Comparison of ENCODE assay signal across 8 cellular contexts in the genomic region with DNA sequence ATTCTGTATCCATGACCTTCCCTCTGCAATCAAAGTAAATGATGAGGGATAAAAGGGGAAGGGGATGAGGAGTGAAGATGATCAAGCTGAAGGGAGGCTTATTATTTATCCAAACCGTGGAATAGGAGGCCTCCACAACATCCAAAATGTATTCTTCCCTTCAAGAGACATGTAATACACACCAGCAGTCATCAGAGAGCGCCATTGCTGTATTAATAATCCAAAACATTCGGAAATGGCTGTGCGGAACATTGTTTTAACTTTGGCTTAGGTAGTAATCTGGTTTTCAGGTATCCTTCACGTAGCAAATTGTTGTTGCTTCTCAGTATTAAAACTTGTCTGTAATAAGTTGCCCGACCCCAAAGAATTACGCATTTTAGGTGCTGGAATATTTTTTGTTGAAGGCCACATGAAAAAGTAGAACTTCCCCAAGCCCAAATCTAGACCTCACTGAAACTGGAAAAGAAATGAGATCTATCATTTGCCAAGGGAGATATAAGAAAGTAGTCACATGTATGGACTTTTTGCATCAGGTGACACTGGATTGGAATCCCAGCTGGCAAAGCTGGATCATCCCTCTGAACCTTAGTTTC. TPM values are rescaled to one million over a fixed set of nuclear protein-coding genes. Genes with fewer than 3 reads are reported as not detected.
DNase-seq lines count a peak whose midpoint lies in the region; ATAC-seq and TF ChIP-seq lines count a peak whose summit lies in the region.

No MANE protein-coding gene starts in this region.

- CTCF ChIA-PET in CD8-positive, alpha-beta memory T cell (lab: Charles Lee): interaction anchor here (1.3 to 9.2 kb wide), 4 partner anchors 266 to 353 kb away, joined by 3 to 108 read pairs (median 23); no protein-coding TSS in a partner anchor

- no peak for ATAC-seq in HG02588 (IDR thresholded peaks at IDR 0.05; ENCODE audit: unreplicated experiment)

- peak in 3 of 5 donors; percentile 11 to 56 (median 44) for DNase-seq in CD8-positive, alpha-beta memory T cell
- DNase-seq in H7: peak; percentile 76
- DNase-seq in NCI-H774 (lab: John Stamatoyannopoulos, UW): peak; percentile 45
- peak; percentile 38 for DNase-seq in activated T-cell treated with anti-CD3 and anti-CD28 coated beads for 4 hours
- DNase-seq in fibroblast of the conjunctiva (ENCODE audit: low read depth): peak; percentile 28
- DNase-seq in prostate gland (ENCODE audit: low spot score): peak; percentile 48
- DNase-seq in NK-92 treated with Interleukin-12 subunit alpha and Interleukin-12 subunit beta, amount 100 ng/mL, for 24 hours (lab: John Stamatoyannopoulos, UW): no peak

- H3K27me3 Mint-ChIP-seq in CD8-positive, alpha-beta memory T cell: peaks cover 2 to 4% of the 10 kb centered on the region in 2 donors

- POLR2A ChIA-PET in CD8-positive, alpha-beta memory T cell (lab: Charles Lee): no interaction called here

- H3K36me3 Mint-ChIP-seq in CD8-positive, alpha-beta memory T cell: peaks cover 0 to 8% (median 2%) of the 10 kb centered on the region in 3 donors

- peak overlapping the region in 1 of 7 donors; percentile 72 for H3K4me3 Mint-ChIP-seq in CD8-positive, alpha-beta memory T cell

- no peak for TF ChIP-seq POLR2A in prostate gland (IDR thresholded peaks at IDR 0.05)

- H3K27ac Mint-ChIP-seq in CD8-positive, alpha-beta memory T cell: peak overlapping the region in 4 of 8 donors; percentile 3 to 72 (median 48)

- H3K9me3 ChIP-seq in CD8-positive, alpha-beta memory T cell (ENCODE audit: low read length): no peaks in the 10 kb centered on the region
- H3K9me3 ChIP-seq in prostate gland: no peaks in the 10 kb centered on the region

- TF ChIP-seq CTCF in prostate gland (IDR thresholded peaks at IDR 0.05): peak; percentile 28 to 91 (median 72)

- H3K27me3 ChIP-seq in CD8-positive, alpha-beta memory T cell (ENCODE audit: insufficient read depth, low read length, poor library complexity, severe bottlenecking): no peaks in the 10 kb centered on the region
- no peaks in the 10 kb centered on the region for H3K27me3 ChIP-seq in H7 (ENCODE audit: control insufficient read depth, insufficient read depth, low read length)
- H3K27me3 ChIP-seq in prostate gland (replicated peaks; ENCODE audit: insufficient read depth): no peaks in the 10 kb centered on the region

- no peak overlapping the region for H3K27ac ChIP-seq in CD8-positive, alpha-beta memory T cell (ENCODE audit: low read depth, low read length)
- H3K27ac ChIP-seq in prostate gland: no peak overlapping the region

- intact Hi-C loops in prostate gland (cut with DNase I): loop anchor here (1.0 to 5.0 kb wide), 3 partner anchors 268 to 696 kb away; a partner anchor contains a TSS

- no peak overlapping the region for H3K4me3 ChIP-seq in CD8-positive, alpha-beta memory T cell (ENCODE audit: low read length)
- H3K4me3 ChIP-seq in H7 (ENCODE audit: insufficient read depth, low read depth, low read length): no peak overlapping the region
- no peak overlapping the region for H3K4me3 ChIP-seq in prostate gland

- peaks cover 26 to 31% (median 27%) of the 10 kb centered on the region in 3 donors for H3K4me1 Mint-ChIP-seq in CD8-positive, alpha-beta memory T cell

- H3K9me3 Mint-ChIP-seq in CD8-positive, alpha-beta memory T cell: no peaks in the 10 kb centered on the region

- H3K4me1 ChIP-seq in CD8-positive, alpha-beta memory T cell (ENCODE audit: insufficient read depth, low read length): peaks cover 22% of the 10 kb centered on the region
- H3K4me1 ChIP-seq in prostate gland (replicated peaks): peaks cover 13% of the 10 kb centered on the region

- WGBS in prostate gland: 13% methylated on average over 7 of the region's 7 CpGs

- no peaks in the 10 kb centered on the region for H3K36me3 ChIP-seq in CD8-positive, alpha-beta memory T cell (ENCODE audit: insufficient read depth, low read length)
- H3K36me3 ChIP-seq in H7 (replicated peaks; ENCODE audit: control insufficient read depth, insufficient read depth, low read length) (no peaks in the 10 kb centered on the region), prostate gland (no peaks in the 10 kb centered on the region)

RNA-seq across cellular contexts. Expression of a gene that starts 2.6 kb away (rescaled TPM):
- 10 to 100 TPM; 23.0 to 25.1 TPM for total RNA-seq in CD8-positive, alpha-beta memory T cell
- polyA plus RNA-seq in CD8-positive, alpha-beta memory T cell: 17.1 TPM
- 140 and 168 TPM in 2 replicates for total RNA-seq in H7 (2014; rRNA removed; shearing (Covaris generic))
- 10 to 100 TPM; 51.1 to 52.8 TPM for total RNA-seq in prostate gland
